Comparison of ENCODE assay signal across 1 cellular context in the genomic region with DNA sequence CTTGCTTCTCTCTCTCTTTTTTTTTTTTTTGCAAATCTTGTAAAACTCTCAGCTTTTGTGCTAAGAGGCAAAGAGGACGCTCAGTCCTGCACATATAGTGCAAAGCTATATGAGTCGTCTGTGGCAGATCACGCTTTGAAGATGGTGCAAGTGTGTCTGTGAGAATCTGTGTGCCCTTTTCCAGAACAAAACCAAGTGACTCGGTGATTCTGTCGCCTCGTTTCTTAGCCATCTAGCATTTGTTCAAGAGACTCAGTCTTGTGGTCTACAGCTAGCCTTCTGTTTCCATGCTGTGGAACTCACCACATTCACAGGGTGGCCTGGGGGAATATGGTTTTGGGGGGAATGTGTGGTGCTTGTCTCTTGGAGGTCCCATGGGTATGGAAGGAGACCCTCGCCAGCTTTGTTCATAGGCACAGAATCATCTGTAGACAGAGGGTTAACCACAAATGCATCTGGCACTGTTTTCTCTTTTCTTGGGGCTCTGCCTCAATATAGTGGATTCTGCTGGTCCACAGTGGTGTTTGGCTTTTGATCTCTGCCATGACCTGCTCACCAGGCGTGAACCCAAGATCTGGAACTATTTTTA.
TF ChIP-seq lines count a peak whose summit lies in the region.

No MANE protein-coding gene starts in this region.

TF ChIP-seq in WTC11, 78 proteins besides CTCF, POLR2A, EP300 and RAD21 (continued from another document):
- TF ChIP-seq, protein P1, sequence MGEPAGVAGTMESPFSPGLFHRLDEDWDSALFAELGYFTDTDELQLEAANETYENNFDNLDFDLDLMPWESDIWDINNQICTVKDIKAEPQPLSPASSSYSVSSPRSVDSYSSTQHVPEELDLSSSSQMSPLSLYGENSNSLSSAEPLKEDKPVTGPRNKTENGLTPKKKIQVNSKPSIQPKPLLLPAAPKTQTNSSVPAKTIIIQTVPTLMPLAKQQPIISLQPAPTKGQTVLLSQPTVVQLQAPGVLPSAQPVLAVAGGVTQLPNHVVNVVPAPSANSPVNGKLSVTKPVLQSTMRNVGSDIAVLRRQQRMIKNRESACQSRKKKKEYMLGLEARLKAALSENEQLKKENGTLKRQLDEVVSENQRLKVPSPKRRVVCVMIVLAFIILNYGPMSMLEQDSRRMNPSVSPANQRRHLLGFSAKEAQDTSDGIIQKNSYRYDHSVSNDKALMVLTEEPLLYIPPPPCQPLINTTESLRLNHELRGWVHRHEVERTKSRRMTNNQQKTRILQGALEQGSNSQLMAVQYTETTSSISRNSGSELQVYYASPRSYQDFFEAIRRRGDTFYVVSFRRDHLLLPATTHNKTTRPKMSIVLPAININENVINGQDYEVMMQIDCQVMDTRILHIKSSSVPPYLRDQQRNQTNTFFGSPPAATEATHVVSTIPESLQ (CRISPR knock-in tag; IDR thresholded peaks at IDR 0.05) = no peak
- TF ChIP-seq FOXJ3 (CRISPR knock-in tag; IDR thresholded peaks at IDR 0.05; ENCODE audit: borderline replicate concordance) = no peak
- TF ChIP-seq, protein P2, sequence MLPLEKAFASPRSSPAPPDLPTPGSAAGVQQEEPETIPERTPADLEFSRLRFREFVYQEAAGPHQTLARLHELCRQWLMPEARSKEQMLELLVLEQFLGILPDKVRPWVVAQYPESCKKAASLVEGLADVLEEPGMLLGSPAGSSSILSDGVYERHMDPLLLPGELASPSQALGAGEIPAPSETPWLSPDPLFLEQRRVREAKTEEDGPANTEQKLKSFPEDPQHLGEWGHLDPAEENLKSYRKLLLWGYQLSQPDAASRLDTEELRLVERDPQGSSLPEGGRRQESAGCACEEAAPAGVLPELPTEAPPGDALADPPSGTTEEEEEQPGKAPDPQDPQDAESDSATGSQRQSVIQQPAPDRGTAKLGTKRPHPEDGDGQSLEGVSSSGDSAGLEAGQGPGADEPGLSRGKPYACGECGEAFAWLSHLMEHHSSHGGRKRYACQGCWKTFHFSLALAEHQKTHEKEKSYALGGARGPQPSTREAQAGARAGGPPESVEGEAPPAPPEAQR (CRISPR knock-in tag; IDR thresholded peaks at IDR 0.05) = no peak
